ENCODE assay signal across 8 cellular contexts in the genomic region with DNA sequence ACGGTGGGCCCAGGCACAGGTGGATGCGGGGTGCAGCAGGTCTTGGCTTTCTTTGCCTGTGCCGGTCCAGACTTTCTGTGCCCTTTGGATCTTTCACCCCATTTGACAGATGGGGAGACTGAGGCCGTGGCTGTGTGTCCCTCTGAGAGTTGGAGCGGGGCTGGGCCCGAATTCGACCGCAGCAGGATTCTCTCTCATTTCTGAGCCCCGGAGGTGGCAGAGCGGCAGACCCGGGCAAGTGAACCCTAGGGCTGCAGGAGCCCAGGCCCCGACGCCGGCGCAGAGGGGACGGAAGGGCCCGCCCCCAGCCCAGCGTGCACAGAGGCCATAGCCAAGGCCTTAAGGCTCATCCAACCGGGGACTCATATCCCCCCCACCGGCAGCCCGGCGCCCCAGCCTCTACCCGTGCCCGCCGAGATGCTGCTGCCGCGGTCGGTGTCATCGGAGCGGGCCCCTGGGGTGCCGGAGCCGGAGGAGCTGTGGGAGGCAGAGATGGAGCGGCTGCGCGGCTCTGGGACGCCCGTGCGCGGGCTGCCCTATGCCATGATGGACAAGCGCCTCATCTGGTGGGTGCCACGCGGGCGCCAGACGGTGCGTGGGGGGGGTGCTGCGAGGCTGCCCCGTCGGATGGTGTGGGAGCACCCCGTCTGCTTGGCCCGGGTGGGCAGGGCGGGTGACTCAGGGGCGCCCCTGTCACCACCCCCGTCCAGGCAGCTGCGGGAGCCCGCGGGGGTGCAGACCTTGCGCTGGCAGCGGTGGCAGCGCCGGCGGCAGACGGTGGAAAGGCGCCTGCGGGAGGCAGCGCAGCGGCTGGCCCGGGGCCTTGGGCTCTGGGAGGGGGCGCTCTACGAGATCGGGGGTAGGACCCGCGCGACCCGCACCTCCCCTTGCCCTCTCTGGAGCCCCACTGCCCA. TPM values are rescaled to one million over a fixed set of nuclear protein-coding genes. Genes with fewer than 3 reads are reported as not detected.
DNase-seq lines count a peak whose midpoint lies in the region; ATAC-seq and TF ChIP-seq lines count a peak whose summit lies in the region.

No MANE protein-coding gene starts in this region.

- TF ChIP-seq CTCF in HFFc6 (IDR thresholded peaks at IDR 0.05) (peak; percentile 15; the same call in 1 of the 2 replicates), right atrium auricular region (IDR thresholded peaks at IDR 0.05) (no peak)
- no peak for TF ChIP-seq CTCF in activated CD8-positive, alpha-beta T cell treated with anti-CD3 and anti-CD28 coated beads for 36 hours (IDR thresholded peaks at IDR 0.05)

- H3K27ac ChIP-seq in right atrium auricular region: no peak overlapping the region

- H3K27ac Mint-ChIP-seq in HFFc6: no peak overlapping the region
- peak overlapping the region; percentile 97 for H3K27ac Mint-ChIP-seq in activated CD8-positive, alpha-beta T cell treated with anti-CD3 and anti-CD28 coated beads for 36 hours

- H3K36me3 Mint-ChIP-seq in HFFc6 (ENCODE audit: low read depth): no peaks in the 10 kb centered on the region
- H3K36me3 Mint-ChIP-seq in activated CD8-positive, alpha-beta T cell treated with anti-CD3 and anti-CD28 coated beads for 36 hours (ENCODE audit: low read depth): peaks cover 56% of the 10 kb centered on the region

- POLR2A ChIA-PET in activated CD8-positive, alpha-beta T cell treated with anti-CD3 and anti-CD28 coated beads for 36 hours (lab: Charles Lee): interaction anchor here (1.0 to 19.2 kb wide), 9 partner anchors 5 to 252 kb away, joined by 3 to 335 read pairs (median 4); partner anchors contain the start of genes C17orf99, TMC6 and TMC8

- intact Hi-C loops in activated CD8-positive, alpha-beta T cell treated with anti-CD3 and anti-CD28 coated beads for 36 hours (cut with micrococcal nuclease): no loop called here

- H3K27me3 ChIP-seq in right atrium auricular region: no peaks in the 10 kb centered on the region

- no peak overlapping the region for H3K4me3 Mint-ChIP-seq in HFFc6
- H3K4me3 Mint-ChIP-seq in activated CD8-positive, alpha-beta T cell treated with anti-CD3 and anti-CD28 coated beads for 36 hours: peak overlapping the region; percentile 78

- DNase-seq in HFFc6 (no peak), right atrium auricular region (ENCODE audit: low spot score) (no peak), ecto neural progenitor cell (ENCODE audit: low spot score) (no peak), NCI-H226 (no peak)
- peak; percentile 79 for DNase-seq in activated CD8-positive, alpha-beta T cell treated with anti-CD3 and anti-CD28 coated beads for 36 hours
- peak; percentile 73 for DNase-seq in stimulated activated CD4-positive, alpha-beta T cell treated with anti-CD3 and anti-CD28 coated beads, Interleukin-2, amount 100 ng/mL, for 4 hours (ENCODE audit: low read depth)

- peak overlapping the region; percentile 14 to 35 for H3K4me3 ChIP-seq in right atrium auricular region

- peaks cover under 1% of the 10 kb centered on the region for H3K36me3 ChIP-seq in right atrium auricular region

- ATAC-seq in activated CD8-positive, alpha-beta T cell treated with anti-CD3 and anti-CD28 coated beads for 36 hours: peak; percentile 6
- ATAC-seq in GM19023 (IDR thresholded peaks at IDR 0.05; ENCODE audit: unreplicated experiment) (no peak), GM19395 (IDR thresholded peaks at IDR 0.05; ENCODE audit: unreplicated experiment) (no peak)

- CTCF ChIA-PET in activated CD8-positive, alpha-beta T cell treated with anti-CD3 and anti-CD28 coated beads for 36 hours (lab: Charles Lee): interaction anchor here (0.7 to 3.3 kb wide), 3 partner anchors 11 to 120 kb away, joined by 3 to 10 read pairs (median 5); no protein-coding TSS in a partner anchor

- H3K9me3 ChIP-seq in right atrium auricular region: no peaks in the 10 kb centered on the region

- H3K9me3 Mint-ChIP-seq in HFFc6: no peaks in the 10 kb centered on the region
- no peaks in the 10 kb centered on the region for H3K9me3 Mint-ChIP-seq in activated CD8-positive, alpha-beta T cell treated with anti-CD3 and anti-CD28 coated beads for 36 hours

- H3K4me1 ChIP-seq in right atrium auricular region: peaks cover 2 to 67% of the 10 kb centered on the region in 2 donors

- peaks cover 29% of the 10 kb centered on the region for H3K27me3 Mint-ChIP-seq in HFFc6 (ENCODE audit: insufficient read depth)
- no peaks in the 10 kb centered on the region for H3K27me3 Mint-ChIP-seq in activated CD8-positive, alpha-beta T cell treated with anti-CD3 and anti-CD28 coated beads for 36 hours

- 0 out of 2 replicates have a peak, but pooled peaks cover 5% of the 10 kb centered on the region for H3K4me1 Mint-ChIP-seq in HFFc6 (ENCODE audit: low read depth)
- peaks cover 50% of the 10 kb centered on the region for H3K4me1 Mint-ChIP-seq in activated CD8-positive, alpha-beta T cell treated with anti-CD3 and anti-CD28 coated beads for 36 hours (ENCODE audit: low read depth)

RNA-seq across cellular contexts. Expression of gene TMC8, which starts 0.9 kb away (rescaled TPM):
- total RNA-seq in HFFc6 (2021; fragmentation: NEBNext Ultra II Directional; extraction: Animal tissue kit (Norgen Biotek cat#: 25700)): not detected
- 100 to 1,000 TPM; 182 to 197 TPM for total RNA-seq in activated CD8-positive, alpha-beta T cell treated with anti-CD3 and anti-CD28 coated beads for 36 hours
- 1 to 10 TPM; 1.0 to 2.6 TPM for total RNA-seq in right atrium auricular region

RNA-seq across cellular contexts. Expression of gene TMC6, which starts 2.9 kb away (rescaled TPM):
- total RNA-seq in HFFc6 (2021; fragmentation: NEBNext Ultra II Directional; extraction: Animal tissue kit (Norgen Biotek cat#: 25700)): under 1 TPM in 2 of 6 experiments, not detected in 4; 0.20 to 0.59 TPM
- total RNA-seq in activated CD8-positive, alpha-beta T cell treated with anti-CD3 and anti-CD28 coated beads for 36 hours: 100 to 1,000 TPM; 209 to 213 TPM
- total RNA-seq in right atrium auricular region: 10 to 100 TPM in 1 of 2 donors, 1 to 10 TPM in 1; 7.5 to 41.3 TPM

RNA-seq across cellular contexts. Expression of gene C17orf99, which starts 14.8 kb away (rescaled TPM):
- not detected for total RNA-seq in HFFc6 (2021; fragmentation: NEBNext Ultra II Directional; extraction: Animal tissue kit (Norgen Biotek cat#: 25700))
- under 1 TPM in 1 of 2 experiments, not detected in 1; 0.51 TPM for total RNA-seq in activated CD8-positive, alpha-beta T cell treated with anti-CD3 and anti-CD28 coated beads for 36 hours
- total RNA-seq in right atrium auricular region: not detected

RNA-seq across cellular contexts. Expression of gene SYNGR2, which starts 37.0 kb away (rescaled TPM):
- total RNA-seq in HFFc6 (2021; fragmentation: NEBNext Ultra II Directional; extraction: Animal tissue kit (Norgen Biotek cat#: 25700)): 100 to 1,000 TPM in 1 of 6 experiments, 10 to 100 TPM in 5; 44.6 to 104 (median 54.7) TPM
- 10 to 100 TPM; 92.6 to 95.1 TPM for total RNA-seq in activated CD8-positive, alpha-beta T cell treated with anti-CD3 and anti-CD28 coated beads for 36 hours
- 100 to 1,000 TPM in 1 of 2 donors, 10 to 100 TPM in 1; 52.8 to 129 TPM for total RNA-seq in right atrium auricular region

RNA-seq across cellular contexts. Expression of gene TK1, which starts 55.4 kb away (rescaled TPM):
- 100 to 1,000 TPM in 4 of 6 experiments, 10 to 100 TPM in 2; 75.8 to 145 (median 136) TPM for total RNA-seq in HFFc6 (2021; fragmentation: NEBNext Ultra II Directional; extraction: Animal tissue kit (Norgen Biotek cat#: 25700))
- 100 to 1,000 TPM; 175 to 179 TPM for total RNA-seq in activated CD8-positive, alpha-beta T cell treated with anti-CD3 and anti-CD28 coated beads for 36 hours
- total RNA-seq in right atrium auricular region: 1 to 10 TPM; 2.2 TPM

Comparison
In these comparisons a context has a peak if more than half of its experiments do, and no peak if none do; other contexts are left out.
1. DNase-seq: peak in activated CD8-positive, alpha-beta T cell treated with anti-CD3 and anti-CD28 coated beads for 36 hours (single experiment) and stimulated activated CD4-positive, alpha-beta T cell treated with anti-CD3 and anti-CD28 coated beads, Interleukin-2, amount 100 ng/mL, for 4 hours (single experiment); none in HFFc6 (single experiment), right atrium auricular region (single experiment), ecto neural progenitor cell (single experiment) and NCI-H226 (single experiment).
2. RNA of gene TMC8, which starts 0.9 kb away (total RNA-seq): 182 to 197 TPM in activated CD8-positive, alpha-beta T cell treated with anti-CD3 and anti-CD28 coated beads for 36 hours; 1.0 to 2.6 TPM in right atrium auricular region and not detected in HFFc6; every median in the first group is over 10 times any median in the second.
3. RNA of gene TMC6, which starts 2.9 kb away (total RNA-seq): 209 to 213 TPM in activated CD8-positive, alpha-beta T cell treated with anti-CD3 and anti-CD28 coated beads for 36 hours and 7.5 to 41.3 TPM in right atrium auricular region; 0.20 to 0.59 TPM in HFFc6; every median in the first group is over 4 times any median in the second.